ENCODE assay signal across 8 cellular contexts in genomic region chr7:4830176-4830575, GRCh38. TPM values are rescaled to one million over a fixed set of nuclear protein-coding genes. Genes with fewer than 3 reads are reported as not detected.
DNase-seq lines count a peak whose midpoint lies in the region; ATAC-seq and TF ChIP-seq lines count a peak whose summit lies in the region.

No MANE protein-coding gene starts in this region.

- peaks cover 18% of the 10 kb centered on the region for H3K36me3 Mint-ChIP-seq in neural progenitor cell

- H3K4me2 ChIP-seq in neural progenitor cell: no peak overlapping the region

- H3K27ac Mint-ChIP-seq in neural progenitor cell: peak overlapping the region; percentile 97

- no peak overlapping the region for H3K4me3 Mint-ChIP-seq in neural progenitor cell

- POLR2A ChIA-PET in AG04449 (lab: Yijun Ruan, JAX): interaction anchor here (1.0 kb wide), 1 partner anchor 254 kb away, joined by 4 read pairs; no protein-coding TSS in a partner anchor

- in situ Hi-C loops in GM13976 (cut with MboI; ENCODE audit: low sequenced_read_pairs, unreplicated experiment): no loop called here

- no peak overlapping the region for H3K27ac ChIP-seq in neural progenitor cell

- H4K20me1 ChIP-seq in neural progenitor cell (ENCODE audit: low read depth): no peaks in the 10 kb centered on the region

- peaks cover 6% of the 10 kb centered on the region for H3K27me3 Mint-ChIP-seq in neural progenitor cell (ENCODE audit: insufficient read depth, low read depth)

- ATAC-seq in GM21447 (IDR thresholded peaks at IDR 0.05; ENCODE audit: unreplicated experiment): no peak

- no peaks in the 10 kb centered on the region for H3K4me1 ChIP-seq in neural progenitor cell

- no peaks in the 10 kb centered on the region for H3F3A ChIP-seq in neural progenitor cell (ENCODE audit: low read depth)

- H3K36me3 ChIP-seq in neural progenitor cell: no peaks in the 10 kb centered on the region

- no peak overlapping the region for H3K9ac ChIP-seq in neural progenitor cell

- no peak for DNase-seq in AG04449 (ENCODE audit: low read depth, low spot score)
- peak; percentile 73 for DNase-seq in GM13976 (ENCODE audit: low spot score)
- DNase-seq in NCI-H524 treated with DMSO at 0.1 percent for 48 hours (lab: John Stamatoyannopoulos, UW): peak; percentile 60
- DNase-seq in activated CD8-positive, alpha-beta memory T cell treated with anti-CD3 and anti-CD28 coated beads, Interleukin-2, amount 50 U/mL, for 24 hours (ENCODE audit: extremely low read depth): peak; percentile 18
- DNase-seq in fibroblast of mammary gland (ENCODE audit: low read depth): peak; percentile 63
- DNase-seq in neural progenitor cell (ENCODE audit: low spot score): peak; percentile 89
- DNase-seq in ureter (ENCODE audit: low spot score): peak; percentile 67

- no peaks in the 10 kb centered on the region for H3K27me3 ChIP-seq in neural progenitor cell

- peaks cover 5% of the 10 kb centered on the region for H3K4me1 Mint-ChIP-seq in neural progenitor cell

- no peaks in the 10 kb centered on the region for H3K9me3 Mint-ChIP-seq in neural progenitor cell

- no peaks in the 10 kb centered on the region for H3K79me2 ChIP-seq in neural progenitor cell (ENCODE audit: low read depth)

- no peaks in the 10 kb centered on the region for H3K9me3 ChIP-seq in neural progenitor cell (ENCODE audit: low read depth)

- TF ChIP-seq CTCF in AG04449 (IDR thresholded peaks at IDR 0.05; ENCODE audit: insufficient read depth, low read length, missing control alignments) (peak; percentile 87), GM13976 (IDR thresholded peaks at IDR 0.05; ENCODE audit: borderline replicate concordance, control extremely low read depth, extremely low read depth, insufficient read depth, missing control alignments) (peak; percentile 28), fibroblast of mammary gland (conservative IDR thresholded peaks at IDR 0.05; ENCODE audit: control insufficient read depth, insufficient read depth, low read depth, low read length) (peak; percentile 72), neural progenitor cell (IDR thresholded peaks at IDR 0.05) (peak; percentile 87)

- H3K4me3 ChIP-seq in AG04449 (ENCODE audit: low read depth, low read length): no peak overlapping the region
- H3K4me3 ChIP-seq in fibroblast of mammary gland (ENCODE audit: control insufficient read depth, low read depth, low read length): no peak overlapping the region
- no peak overlapping the region for H3K4me3 ChIP-seq in neural progenitor cell

- CTCF ChIA-PET in AG04449 (lab: Yijun Ruan, JAX): interaction anchor here (0.7 to 2.7 kb wide), 13 partner anchors 9 to 344 kb away, joined by 3 to 24 read pairs (median 4); partner anchors contain the start of gene RADIL

- peak overlapping the region; percentile 81 for H2AFZ ChIP-seq in neural progenitor cell (replicated peaks)

RNA-seq across cellular contexts. Expression of gene PAPOLB, which starts 31.7 kb away (rescaled TPM):
- total RNA-seq in neural progenitor cell (ENCODE audit: low replicate concordance): 0.06 TPM in 1 of 2 replicates, not detected in the other
- total RNA-seq in ureter: 0.29 TPM

RNA-seq across cellular contexts. Expression of gene RADIL, which starts 53.3 kb away (rescaled TPM):
- 3.1 and 5.8 TPM in 2 replicates for total RNA-seq in neural progenitor cell (ENCODE audit: low replicate concordance)
- total RNA-seq in ureter: 4.7 TPM

RNA-seq across cellular contexts. Expression of gene AP5Z1, which starts 54.8 kb away (rescaled TPM):
- total RNA-seq in neural progenitor cell (ENCODE audit: low replicate concordance) (8.3 and 21.8 TPM in 2 replicates), ureter (39.1 TPM)

Comparison
In these comparisons a context has a peak if more than half of its experiments do, and no peak if none do; other contexts are left out.
1. CTCF ChIP-seq: peak in every context shown above with its lines; median percentile 87 in AG04449; 87 in neural progenitor cell; 72 in fibroblast of mammary gland; 28 in GM13976.